In genomic region chr12:93563807-93564538, GRCh38 we compare ENCODE assay signal across 1 cellular context.
TF ChIP-seq lines count a peak whose summit lies in the region.

No MANE protein-coding gene starts in this region.

TF ChIP-seq in H1, 55 proteins besides CTCF, POLR2A, EP300 and RAD21 (continued from another document):
- no peak for TF ChIP-seq CHD7 (IDR thresholded peaks at IDR 0.05; ENCODE audit: insufficient replicate concordance, low read length)
- TF ChIP-seq TAF7 (optimal IDR thresholded peaks at IDR 0.05; ENCODE audit: borderline replicate concordance, low read depth, low read length), result no peak
- no peak for TF ChIP-seq CEBPB (IDR thresholded peaks at IDR 0.05; ENCODE audit: low read depth, low read length)
- TF ChIP-seq SIN3A (conservative IDR thresholded peaks at IDR 0.05 in 1 of 2, IDR thresholded peaks at IDR 0.05 in 1 of 2; ENCODE audit: low read depth in 1 of 2, low read length in 2 of 2), result 0 out of 4 replicates have a peak, but pooled peaks of 1 of the 2 experiments have one; percentile 23
